ENCODE assay signal across 21 cellular contexts in genomic region chr1:208326033-208326432, GRCh38.
"Had no signal": no experiment of that assay in that cellular context is flagged by ENCODE, and none has a peak within 500 bp of the region (broad histone marks: within the 10 kb centered on the region; RNA-seq: fewer than 3 reads in every experiment).

No MANE protein-coding gene starts in this region.

- ATAC-seq: gastrocnemius medialis; naive thymus-derived CD4-positive, alpha-beta T cell; stimulated activated naive CD8-positive, alpha-beta T cell treated with anti-CD3 and anti-CD28 coated beads, Interleukin-15, Interleukin-2, amounts not matched to agents 100 U/mL and 50 U/mL, for 24 hours had no signal

- H3K4me3 Mint-ChIP-seq: activated naive CD8-positive, alpha-beta T cell; activated T-cell treated with anti-CD3 and anti-CD28 coated beads, Interleukin-2, amount 50 U/mL, for 24 hours; naive thymus-derived CD4-positive, alpha-beta T cell; neural progenitor cell had no signal

- H3K4me1 Mint-ChIP-seq: naive thymus-derived CD4-positive, alpha-beta T cell had no signal

- H3K36me3 Mint-ChIP-seq: activated naive CD8-positive, alpha-beta T cell; naive thymus-derived CD4-positive, alpha-beta T cell; neural progenitor cell had no signal

- H3K4me3 ChIP-seq: adrenal gland, ascending aorta, colonic mucosa, dorsolateral prefrontal cortex, esophagus squamous epithelium, gastrocnemius medialis, left ventricle myocardium inferior, neural progenitor cell, sigmoid colon, upper lobe of left lung had no signal

- H3K9me3 Mint-ChIP-seq: activated T-cell treated with anti-CD3 and anti-CD28 coated beads, Interleukin-2, amount 50 U/mL, for 24 hours; activated T-helper 2 cell treated with anti-CD3 and anti-CD28 coated beads, Interferon-gamma antibody, Interleukin-2, Interleukin-4, amounts not matched to agents 10 μg/mL and 5 μg/mL and 100 μg/mL, durations not matched to agents 14 hours and 24 hours and 36 hours; naive thymus-derived CD4-positive, alpha-beta T cell; neural progenitor cell had no signal

- DNase-seq: activated naive CD4-positive, alpha-beta T cell; activated T-cell treated with anti-CD3 and anti-CD28 coated beads, Interleukin-2, amount 50 U/mL, for 24 hours; adrenal gland; brain microvascular endothelial cell; colonic mucosa; dorsolateral prefrontal cortex; esophagus squamous epithelium; gastrocnemius medialis; hippocampal formation; left ventricle myocardium inferior; naive thymus-derived CD4-positive, alpha-beta T cell; posterior cingulate gyrus; sigmoid colon; stimulated activated CD4-positive, alpha-beta T cell treated with anti-CD3 and anti-CD28 coated beads, Interleukin-4, amount 100 ng/mL, for 1 hour; stimulated activated naive CD8-positive, alpha-beta T cell treated with anti-CD3 and anti-CD28 coated beads, Interleukin-15, Interleukin-2, amounts not matched to agents 100 U/mL and 50 U/mL, for 24 hours; T-helper 9 cell; upper lobe of left lung had no signal

- H3K27ac Mint-ChIP-seq: activated naive CD8-positive, alpha-beta T cell; activated T-cell treated with anti-CD3 and anti-CD28 coated beads, Interleukin-2, amount 50 U/mL, for 24 hours; activated T-helper 2 cell treated with anti-CD3 and anti-CD28 coated beads, Interferon-gamma antibody, Interleukin-2, Interleukin-4, amounts not matched to agents 10 μg/mL and 5 μg/mL and 100 μg/mL, durations not matched to agents 14 hours and 24 hours and 36 hours; naive thymus-derived CD4-positive, alpha-beta T cell; neural progenitor cell had no signal
